27 cellular contexts compared by ENCODE assay signal in the genomic region with DNA sequence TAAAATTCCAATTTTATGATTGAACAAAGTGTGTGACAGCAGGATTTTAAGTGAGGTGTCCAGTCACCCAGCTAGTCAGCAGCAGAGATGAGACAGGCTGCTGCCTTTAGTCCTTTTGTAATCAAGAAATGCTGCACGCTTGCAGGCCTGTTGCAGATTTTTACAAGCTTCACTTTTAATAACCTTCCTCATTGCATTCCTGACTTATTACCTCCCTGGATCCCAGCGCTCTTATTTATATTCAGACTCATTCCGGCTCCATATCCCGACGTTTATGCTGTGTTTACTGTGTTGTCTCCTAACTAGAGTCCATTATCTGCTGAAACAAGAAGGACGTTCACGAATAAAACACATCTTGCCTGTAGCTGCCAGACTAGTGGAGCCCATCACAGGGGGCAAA.
"Had no signal": no experiment of that assay in that cellular context is flagged by ENCODE, and none has a peak within 500 bp of the region (broad histone marks: within the 10 kb centered on the region; RNA-seq: fewer than 3 reads in every experiment).

No MANE protein-coding gene starts in this region.

- H3K27ac Mint-ChIP-seq: immature natural killer cell; mesothelial cell of epicardium; naive thymus-derived CD4-positive, alpha-beta T cell; natural killer cell treated with Interleukin-12 subunit alpha and Interleukin-12 subunit beta and Interleukin-15 and Interleukin-18, amount 100 ng/mL, for 72 hours; stimulated activated effector memory CD8-positive, alpha-beta T cell treated with anti-CD3 and anti-CD28 coated beads, Interleukin-12 subunit alpha, Interleukin-12 subunit beta, amount 100 ng/mL, for 72 hours had no signal

- H3K27ac ChIP-seq: left ventricle myocardium inferior, pancreas, prostate gland, skin epidermis, stomach, testis, thyroid gland, transverse colon, upper lobe of left lung, vagina had no signal

- H3K4me1 ChIP-seq: pancreas, prostate gland, stomach, testis, thyroid gland, transverse colon, upper lobe of left lung, vagina had no signal

- H3K27me3 Mint-ChIP-seq: natural killer cell treated with Interleukin-12 subunit alpha and Interleukin-12 subunit beta and Interleukin-15 and Interleukin-18, amount 100 ng/mL, for 72 hours had no signal

- H3K27me3 ChIP-seq: pancreas, stomach, testis, thyroid gland, transverse colon, upper lobe of left lung, vagina had no signal

- H3K4me3 Mint-ChIP-seq: immature natural killer cell; mesothelial cell of epicardium; naive thymus-derived CD4-positive, alpha-beta T cell; natural killer cell treated with Interleukin-12 subunit alpha and Interleukin-12 subunit beta and Interleukin-15 and Interleukin-18, amount 100 ng/mL, for 72 hours; stimulated activated effector memory CD8-positive, alpha-beta T cell treated with anti-CD3 and anti-CD28 coated beads, Interleukin-12 subunit alpha, Interleukin-12 subunit beta, amount 100 ng/mL, for 72 hours had no signal

- DNase-seq: hypothalamus; immature natural killer cell; kidney; left ventricle myocardium inferior; mesendoderm; naive thymus-derived CD4-positive, alpha-beta T cell; pancreas; posterior cingulate gyrus; retina; right cardiac atrium; stimulated activated CD4-positive, alpha-beta T cell treated with anti-CD3 and anti-CD28 coated beads, Interleukin-12 subunit alpha, Interleukin-12 subunit beta, amount 100 ng/mL, for 4 hours; stimulated activated CD4-positive, alpha-beta T cell treated with anti-CD3 and anti-CD28 coated beads, Interleukin-15, amount 100 ng/mL, for 24 hours; stimulated activated CD4-positive, alpha-beta T cell treated with anti-CD3 and anti-CD28 coated beads, Interleukin-4, amount 100 ng/mL, for 24 hours; stimulated activated naive CD4-positive, alpha-beta T cell; stomach; testis; thyroid gland; transverse colon; upper lobe of left lung had no signal

- H3K9me3 Mint-ChIP-seq: mesothelial cell of epicardium; naive thymus-derived CD4-positive, alpha-beta T cell; stimulated activated effector memory CD8-positive, alpha-beta T cell treated with anti-CD3 and anti-CD28 coated beads, Interleukin-12 subunit alpha, Interleukin-12 subunit beta, amount 100 ng/mL, for 72 hours had no signal

- ATAC-seq: naive thymus-derived CD4-positive, alpha-beta T cell; natural killer cell treated with Interleukin-12 subunit alpha and Interleukin-12 subunit beta and Interleukin-15 and Interleukin-18, amount 100 ng/mL, for 72 hours; pancreas; right cardiac atrium; sciatic nerve; stimulated activated effector memory CD8-positive, alpha-beta T cell treated with anti-CD3 and anti-CD28 coated beads, Interleukin-12 subunit alpha, Interleukin-12 subunit beta, amount 100 ng/mL, for 72 hours had no signal

- H3K4me3 ChIP-seq: left ventricle myocardium inferior, lung, pancreas, prostate gland, skin epidermis, stomach, testis, thyroid gland, transverse colon, upper lobe of left lung, vagina had no signal

- H3K36me3 ChIP-seq: left ventricle myocardium inferior, pancreas, prostate gland, stomach, thyroid gland, transverse colon, upper lobe of left lung, vagina had no signal

- H3K4me1 Mint-ChIP-seq: immature natural killer cell; mesothelial cell of epicardium; naive thymus-derived CD4-positive, alpha-beta T cell; stimulated activated effector memory CD8-positive, alpha-beta T cell treated with anti-CD3 and anti-CD28 coated beads, Interleukin-12 subunit alpha, Interleukin-12 subunit beta, amount 100 ng/mL, for 72 hours had no signal

- H3K36me3 Mint-ChIP-seq: immature natural killer cell; mesothelial cell of epicardium; naive thymus-derived CD4-positive, alpha-beta T cell; natural killer cell treated with Interleukin-12 subunit alpha and Interleukin-12 subunit beta and Interleukin-15 and Interleukin-18, amount 100 ng/mL, for 72 hours; stimulated activated effector memory CD8-positive, alpha-beta T cell treated with anti-CD3 and anti-CD28 coated beads, Interleukin-12 subunit alpha, Interleukin-12 subunit beta, amount 100 ng/mL, for 72 hours had no signal
